ENCODE assay signal across 9 cellular contexts in the genomic region with DNA sequence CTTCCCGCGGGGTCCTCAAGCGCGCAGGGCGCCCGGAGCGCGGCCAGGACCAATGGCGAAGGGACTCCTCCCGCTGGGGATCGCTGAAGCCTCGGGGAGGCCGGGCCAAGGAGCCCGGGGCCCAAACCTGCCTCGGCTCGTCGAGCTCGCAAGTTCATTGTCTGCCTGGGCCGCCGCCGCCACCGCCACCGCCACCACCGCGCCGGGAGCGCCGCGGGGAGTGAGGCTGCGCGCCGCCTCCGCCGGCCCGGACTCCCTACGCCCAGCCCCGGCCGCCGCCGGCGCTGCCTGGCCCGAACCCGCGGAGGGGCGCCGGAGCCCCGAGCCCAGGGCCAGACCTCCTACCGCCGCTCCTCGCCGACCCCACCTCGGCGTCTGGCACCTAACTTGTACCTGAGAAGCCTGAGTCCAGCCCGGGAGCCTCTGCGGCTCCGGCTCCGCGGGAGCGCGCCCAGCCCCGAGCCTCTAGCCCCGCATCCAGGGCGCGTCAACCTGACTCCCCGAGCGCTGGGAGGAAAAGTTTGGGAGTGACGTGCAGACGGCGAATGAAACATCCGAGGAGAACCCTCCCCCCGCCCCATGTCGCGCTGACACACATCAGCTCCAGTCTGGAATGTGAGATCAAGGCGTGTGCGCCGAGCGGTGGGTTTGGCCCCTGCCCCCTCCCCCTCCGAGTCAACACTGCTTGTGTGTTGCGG. TPM values are rescaled to one million over a fixed set of nuclear protein-coding genes. Genes with fewer than 3 reads are reported as not detected.
A peak's percentile ranks its signal among the peaks of the same experiment; 100 is the strongest.
DNase-seq lines count a peak whose midpoint lies in the region; ATAC-seq and TF ChIP-seq lines count a peak whose summit lies in the region.
"Had no signal": no experiment of that assay in that cellular context is flagged by ENCODE, and none has a peak within 500 bp of the region (broad histone marks: within the 10 kb centered on the region; RNA-seq: fewer than 3 reads in every experiment).

A gene with protein sequence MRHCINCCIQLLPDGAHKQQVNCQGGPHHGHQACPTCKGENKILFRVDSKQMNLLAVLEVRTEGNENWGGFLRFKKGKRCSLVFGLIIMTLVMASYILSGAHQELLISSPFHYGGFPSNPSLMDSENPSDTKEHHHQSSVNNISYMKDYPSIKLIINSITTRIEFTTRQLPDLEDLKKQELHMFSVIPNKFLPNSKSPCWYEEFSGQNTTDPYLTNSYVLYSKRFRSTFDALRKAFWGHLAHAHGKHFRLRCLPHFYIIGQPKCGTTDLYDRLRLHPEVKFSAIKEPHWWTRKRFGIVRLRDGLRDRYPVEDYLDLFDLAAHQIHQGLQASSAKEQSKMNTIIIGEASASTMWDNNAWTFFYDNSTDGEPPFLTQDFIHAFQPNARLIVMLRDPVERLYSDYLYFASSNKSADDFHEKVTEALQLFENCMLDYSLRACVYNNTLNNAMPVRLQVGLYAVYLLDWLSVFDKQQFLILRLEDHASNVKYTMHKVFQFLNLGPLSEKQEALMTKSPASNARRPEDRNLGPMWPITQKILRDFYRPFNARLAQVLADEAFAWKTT (minus strand): TSS at position 523 of the 698 bp plus-strand sequence. CDS start 47,386 bp downstream, outside the sequence.

- no peak within 1 kb of the TSS for H3K27ac Mint-ChIP-seq in activated CD8-positive, alpha-beta T cell treated with anti-CD3 and anti-CD28 coated beads, Interleukin-2, amount 10 ng/mL, durations not matched to agents 7 days and 5 days

- H2BK5ac ChIP-seq in neuronal stem cell (ENCODE audit: low read length): no peak within 1 kb of the TSS

- H3K27me3 Mint-ChIP-seq in activated CD8-positive, alpha-beta T cell treated with anti-CD3 and anti-CD28 coated beads, Interleukin-2, amount 10 ng/mL, durations not matched to agents 7 days and 5 days (ENCODE audit: low read depth): peaks cover 52% of the 10 kb centered on the region

- H2BK120ac ChIP-seq in neuronal stem cell (ENCODE audit: low read depth, low read length): no peak within 1 kb of the TSS

- no peaks in the 10 kb centered on the region for H3K36me3 ChIP-seq in neuronal stem cell (replicated peaks in 1 of 2; ENCODE audit: control insufficient read depth in 2 of 2, insufficient read depth in 2 of 2, low read length in 2 of 2)

- H3K9me3 ChIP-seq in neuronal stem cell (replicated peaks in 1 of 2; ENCODE audit: control insufficient read depth in 2 of 2, insufficient read depth in 1 of 2, low read depth in 1 of 2, low read length in 2 of 2): peaks cover 3 to 6% of the 10 kb centered on the region in 2 donors

- peaks cover 2 to 63% (median 17%) of the 10 kb centered on the region in 3 experiments for H3K27me3 ChIP-seq in neuronal stem cell (ENCODE audit: control insufficient read depth in 3 of 3, insufficient read depth in 3 of 3, low read depth in 1 of 3, low read length in 3 of 3)

- peaks cover 5 to 19% of the 10 kb centered on the region in 2 donors for H3K4me1 ChIP-seq in neuronal stem cell (ENCODE audit: control insufficient read depth in 2 of 2, insufficient read depth in 1 of 2, low read depth in 1 of 2, low read length in 2 of 2)

- H3K79me1 ChIP-seq in neuronal stem cell (ENCODE audit: low read depth, low read length): no peaks in the 10 kb centered on the region

- peak within 1 kb of the TSS; percentile 70 for H3K23ac ChIP-seq in neuronal stem cell (ENCODE audit: low read depth, low read length, poor library complexity)

- peak within 1 kb of the TSS; percentile 72 to 77 for H3K4me3 ChIP-seq in neuronal stem cell (ENCODE audit: low read length in 2 of 2)

- H2BK15ac ChIP-seq in neuronal stem cell (ENCODE audit: low read length): peak within 1 kb of the TSS; percentile 18

- H3K4ac ChIP-seq in neuronal stem cell (ENCODE audit: low read length): no peak within 1 kb of the TSS

- POLR2A ChIA-PET in HEK293T (lab: Yijun Ruan, JAX) (interaction anchor here (0.6 to 1.9 kb wide), 8 partner anchors 9 to 597 kb away, joined by 3 to 6 read pairs (median 4); no protein-coding TSS in a partner anchor), GM10248 (lab: Yijun Ruan, JAX) (no interaction called here)
- POLR2A ChIA-PET in activated CD8-positive, alpha-beta T cell treated with anti-CD3 and anti-CD28 coated beads, Interleukin-2, amount 10 ng/mL, durations not matched to agents 7 days and 5 days (lab: Charles Lee): no interaction called here

- peak within 1 kb of the TSS; percentile 96 for H2AFZ ChIP-seq in neuronal stem cell (ENCODE audit: low read length)

- H2AK5ac ChIP-seq in neuronal stem cell (ENCODE audit: low read depth, low read length): no peak within 1 kb of the TSS

- H3K14ac ChIP-seq in neuronal stem cell (ENCODE audit: low read length): no peak within 1 kb of the TSS

- no peaks in the 10 kb centered on the region for H3K9me3 Mint-ChIP-seq in activated CD8-positive, alpha-beta T cell treated with anti-CD3 and anti-CD28 coated beads, Interleukin-2, amount 10 ng/mL, durations not matched to agents 7 days and 5 days (ENCODE audit: insufficient read depth)

- no peak for TF ChIP-seq CTCF in GM10248 (IDR thresholded peaks at IDR 0.05; ENCODE audit: control extremely low read depth, extremely low read depth, low read depth, missing control alignments)

- CTCF ChIA-PET in HEK293T (lab: Yijun Ruan, JAX) (interaction anchor here (0.6 kb wide), 3 partner anchors 89 to 342 kb away, joined by 3 read pairs; no protein-coding TSS in a partner anchor), GM10248 (lab: Yijun Ruan, JAX) (no interaction called here)
- CTCF ChIA-PET in activated CD8-positive, alpha-beta T cell treated with anti-CD3 and anti-CD28 coated beads, Interleukin-2, amount 10 ng/mL, durations not matched to agents 7 days and 5 days (lab: Charles Lee): interaction anchor here (1.2 kb wide), 1 partner anchor 59 kb away, joined by 3 read pairs; no protein-coding TSS in a partner anchor

- H3K9ac ChIP-seq in neuronal stem cell (ENCODE audit: low read depth, low read length, poor library complexity): peak within 1 kb of the TSS; percentile 51

- H2BK12ac ChIP-seq in neuronal stem cell (ENCODE audit: low read length): no peak within 1 kb of the TSS

- no CpG with 5 or more reads among the region's 79 CpGs for WGBS in neuronal stem cell (ENCODE audit: extremely low coverage in 2 of 2, insufficient read length in 2 of 2, insufficient replicate concordance in 1 of 2), 2 donors

- H3K36me3 Mint-ChIP-seq in activated CD8-positive, alpha-beta T cell treated with anti-CD3 and anti-CD28 coated beads, Interleukin-2, amount 10 ng/mL, durations not matched to agents 7 days and 5 days (ENCODE audit: low read depth): peaks cover 4% of the 10 kb centered on the region

- ATAC-seq in activated CD8-positive, alpha-beta T cell treated with anti-CD3 and anti-CD28 coated beads, Interleukin-2, amount 10 ng/mL, durations not matched to agents 7 days and 5 days: peak; percentile 44
- ATAC-seq in HG02970 (IDR thresholded peaks at IDR 0.05; ENCODE audit: low FRiP score, unreplicated experiment): no peak

- peaks cover 1% of the 10 kb centered on the region for H3K4me1 Mint-ChIP-seq in activated CD8-positive, alpha-beta T cell treated with anti-CD3 and anti-CD28 coated beads, Interleukin-2, amount 10 ng/mL, durations not matched to agents 7 days and 5 days (ENCODE audit: low read depth)

- no peak within 1 kb of the TSS for H4K8ac ChIP-seq in neuronal stem cell (ENCODE audit: low read depth, low read length)

- H4K91ac ChIP-seq in neuronal stem cell (ENCODE audit: low read depth, low read length, poor library complexity): no peak within 1 kb of the TSS

- H3K4me2 ChIP-seq in neuronal stem cell (ENCODE audit: insufficient read depth, low read length, poor library complexity, severe bottlenecking): peak within 1 kb of the TSS; percentile 100

- peak within 1 kb of the TSS; percentile 84 for H3K18ac ChIP-seq in neuronal stem cell (ENCODE audit: low read length)

- H3K4me3 Mint-ChIP-seq in activated CD8-positive, alpha-beta T cell treated with anti-CD3 and anti-CD28 coated beads, Interleukin-2, amount 10 ng/mL, durations not matched to agents 7 days and 5 days: peak within 1 kb of the TSS; percentile 40

- DNase-seq in Daoy (ENCODE audit: low read depth) (peak; percentile 86), HEK293T (ENCODE audit: extremely low spot score) (peak; percentile 77), germinal center (ENCODE audit: low spot score) (peak; percentile 60), neuronal stem cell (ENCODE audit: low spot score) (peak; percentile 65), DMS79 treated with DMSO at 0.1 percent for 48 hours (lab: John Stamatoyannopoulos, UW) (no peak), GM10248 (ENCODE audit: extremely low spot score) (no peak)
- DNase-seq in activated CD8-positive, alpha-beta T cell treated with anti-CD3 and anti-CD28 coated beads, Interleukin-2, amount 10 ng/mL, durations not matched to agents 7 days and 5 days: no peak

- H3K27ac ChIP-seq in neuronal stem cell (replicated peaks; ENCODE audit: low read length): no peak within 1 kb of the TSS

TF ChIP-seq in HEK293T, 16 proteins besides CTCF, POLR2A, EP300 and RAD21:
- no peak for TF ChIP-seq LEF1 (IDR thresholded peaks at IDR 0.05; ENCODE audit: borderline replicate concordance)
- no peak for TF ChIP-seq FOXA1 (IDR thresholded peaks at IDR 0.05)
- TF ChIP-seq FOXK2 (IDR thresholded peaks at IDR 0.05): no peak
- TF ChIP-seq, protein P1, sequence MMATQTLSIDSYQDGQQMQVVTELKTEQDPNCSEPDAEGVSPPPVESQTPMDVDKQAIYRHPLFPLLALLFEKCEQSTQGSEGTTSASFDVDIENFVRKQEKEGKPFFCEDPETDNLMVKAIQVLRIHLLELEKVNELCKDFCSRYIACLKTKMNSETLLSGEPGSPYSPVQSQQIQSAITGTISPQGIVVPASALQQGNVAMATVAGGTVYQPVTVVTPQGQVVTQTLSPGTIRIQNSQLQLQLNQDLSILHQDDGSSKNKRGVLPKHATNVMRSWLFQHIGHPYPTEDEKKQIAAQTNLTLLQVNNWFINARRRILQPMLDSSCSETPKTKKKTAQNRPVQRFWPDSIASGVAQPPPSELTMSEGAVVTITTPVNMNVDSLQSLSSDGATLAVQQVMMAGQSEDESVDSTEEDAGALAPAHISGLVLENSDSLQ (IDR thresholded peaks at IDR 0.05): peak; percentile 92

RNA-seq across cellular contexts. Expression of the gene that starts here (rescaled TPM):
- total RNA-seq in Daoy (2014; rRNA removed; shearing (Covaris generic)): 9.5 and 11.8 TPM in 2 replicates
- not detected for total RNA-seq in activated CD8-positive, alpha-beta T cell treated with anti-CD3 and anti-CD28 coated beads, Interleukin-2, amount 10 ng/mL, durations not matched to agents 7 days and 5 days
- polyA plus RNA-seq in neuronal stem cell (2013, experiment 1 of 2): 0.42 TPM
- 0.43 TPM for polyA plus RNA-seq in neuronal stem cell (2013, experiment 2 of 2)
- total RNA-seq: activated CD8-positive, alpha-beta memory T cell treated with anti-CD3 and anti-CD28 coated beads for 36 hours had no signal

Comparison
In these comparisons a context has a peak if more than half of its experiments do, and no peak if none do; other contexts are left out.
1. Peak in ATAC-seq in activated CD8-positive, alpha-beta T cell treated with anti-CD3 and anti-CD28 coated beads, Interleukin-2, amount 10 ng/mL, durations not matched to agents 7 days and 5 days; RNA of the gene not detected or under 1 TPM.
2. DNase-seq: peak in Daoy (single experiment), HEK293T (single experiment), germinal center (single experiment) and neuronal stem cell (single experiment); none in activated CD8-positive, alpha-beta T cell treated with anti-CD3 and anti-CD28 coated beads, Interleukin-2, amount 10 ng/mL, durations not matched to agents 7 days and 5 days (single experiment), DMS79 treated with DMSO at 0.1 percent for 48 hours (single experiment) and GM10248 (single experiment).